10 cellular contexts compared by ENCODE assay signal in the genomic region with DNA sequence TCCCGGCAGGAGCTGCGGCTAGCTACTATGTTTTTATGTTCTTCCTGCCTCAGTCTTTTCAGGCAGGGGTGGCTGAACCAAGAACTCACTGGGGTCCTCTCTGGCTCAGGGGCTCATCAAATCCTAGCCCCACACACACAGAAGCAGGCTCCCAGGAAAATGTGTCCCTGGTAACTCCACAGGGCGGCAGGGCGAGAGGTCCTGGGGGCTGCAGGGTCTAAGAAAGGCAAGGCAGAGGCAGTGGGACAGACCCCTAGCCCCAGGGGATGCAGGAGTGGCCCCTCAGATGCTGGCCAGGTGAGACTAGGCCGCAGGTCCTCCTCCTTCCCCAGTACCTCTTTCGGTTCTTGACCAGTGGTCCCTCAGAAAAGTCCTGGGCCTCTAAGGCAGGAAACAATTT. TPM values are rescaled to one million over a fixed set of nuclear protein-coding genes. Genes with fewer than 3 reads are reported as not detected.
DNase-seq lines count a peak whose midpoint lies in the region; ATAC-seq, FAIRE-seq and TF ChIP-seq lines count a peak whose summit lies in the region.
"Had no signal": no experiment of that assay in that cellular context is flagged by ENCODE, and none has a peak within 500 bp of the region (broad histone marks: within the 10 kb centered on the region; RNA-seq: fewer than 3 reads in every experiment).

No MANE protein-coding gene starts in this region.

- H3K36me3 ChIP-seq in DOHH2 (ENCODE audit: control insufficient read depth, low read length) (peaks cover 85% of the 10 kb centered on the region), Loucy (ENCODE audit: insufficient read depth, low read length) (peaks cover 57% of the 10 kb centered on the region), endothelial cell of umbilical vein (ENCODE audit: control insufficient read depth in 2 of 2, extremely low read depth in 1 of 2, insufficient read depth in 2 of 2, low read length in 2 of 2) (peaks cover 4 to 31% of the 10 kb centered on the region in 2 experiments), sigmoid colon (peaks cover 9 to 41% (median 30%) of the 10 kb centered on the region in 4 donors)

- H3K27me3 ChIP-seq in DOHH2 (ENCODE audit: control insufficient read depth, low read length), result no peaks in the 10 kb centered on the region
- no peaks in the 10 kb centered on the region for H3K27me3 ChIP-seq in Loucy (ENCODE audit: insufficient read depth, low read length, poor library complexity, severe bottlenecking)
- no peaks in the 10 kb centered on the region for H3K27me3 ChIP-seq in endothelial cell of umbilical vein (ENCODE audit: control insufficient read depth in 2 of 2, insufficient read depth in 2 of 2, low read length in 2 of 2)
- H3K27me3 ChIP-seq in sigmoid colon, result no peaks in the 10 kb centered on the region

- 68 to 91% methylated on average over 6 of the region's 6 CpGs for WGBS in sigmoid colon, 2 donors

- H3K9me2 ChIP-seq in DOHH2 (replicated peaks; ENCODE audit: control insufficient read depth, low read length) (no peaks in the 10 kb centered on the region), Loucy (replicated peaks; ENCODE audit: low read depth, low read length) (no peaks in the 10 kb centered on the region)

- H3K9me3 ChIP-seq in DOHH2 (ENCODE audit: control insufficient read depth, insufficient read depth, low read length), result no peaks in the 10 kb centered on the region
- no peaks in the 10 kb centered on the region; the same call in 1 of the 2 replicates for H3K9me3 ChIP-seq in Loucy (ENCODE audit: insufficient read depth, low read depth, low read length)
- no peaks in the 10 kb centered on the region for H3K9me3 ChIP-seq in endothelial cell of umbilical vein (replicated peaks; ENCODE audit: control insufficient read depth, insufficient read depth, low read length)
- no peaks in the 10 kb centered on the region for H3K9me3 ChIP-seq in sigmoid colon

- no peak for DNase-seq in endothelial cell of umbilical vein (ENCODE audit: low read depth, low spot score)
- peak; percentile 44 for DNase-seq in sigmoid colon
- no peak for DNase-seq in SHP77 treated with DMSO at 0.1 percent for 48 hours (lab: John Stamatoyannopoulos, UW)
- no peak for DNase-seq in midbrain (lab: John Stamatoyannopoulos, UW)
- no peak for DNase-seq in omental fat pad (ENCODE audit: low spot score)
- DNase-seq: NCI-H1105 had no signal

- POLR2A ChIA-PET in endothelial cell of umbilical vein (lab: Charles Lee), result interaction anchor here (1.5 kb wide), 1 partner anchor 9 kb away, joined by 8 read pairs; no protein-coding TSS in a partner anchor

- CTCF ChIA-PET in endothelial cell of umbilical vein (lab: Charles Lee), result interaction anchor here (1.0 to 2.1 kb wide), 11 partner anchors 9 to 73 kb away, joined by 3 to 15 read pairs (median 4); a partner anchor contains a TSS

- intact Hi-C loops in endothelial cell of umbilical vein (cut with micrococcal nuclease), result loop anchor here (2.0 to 10.0 kb wide), 3 partner anchors 50 to 441 kb away; a partner anchor contains a TSS
- intact Hi-C loops in sigmoid colon (cut with DNase I), result no loop called here

- H3K4me2 ChIP-seq in DOHH2 (ENCODE audit: low read length) (peak overlapping the region; percentile 95), Loucy (ENCODE audit: low read depth, low read length, poor library complexity, severe bottlenecking) (peak overlapping the region; percentile 71), endothelial cell of umbilical vein (ENCODE audit: insufficient read depth, low read length) (no peak overlapping the region)

- TF ChIP-seq POLR2A in endothelial cell of umbilical vein (IDR thresholded peaks at IDR 0.05; ENCODE audit: low read depth, low read length), result no peak
- TF ChIP-seq POLR2A in sigmoid colon (IDR thresholded peaks at IDR 0.05), result no peak

- ATAC-seq in HG03457 (IDR thresholded peaks at IDR 0.05; ENCODE audit: unreplicated experiment), result no peak
- ATAC-seq in omental fat pad (ENCODE audit: low FRiP score), result no peak

- H3K4me3 ChIP-seq in DOHH2 (ENCODE audit: low read length) (peak overlapping the region; percentile 70), Loucy (ENCODE audit: low read length, poor library complexity, severe bottlenecking) (peak overlapping the region; percentile 59), endothelial cell of umbilical vein (replicated peaks in 1 of 3; ENCODE audit: insufficient read depth in 1 of 3, low read depth in 1 of 3, low read length in 3 of 3) (no peak overlapping the region), sigmoid colon (no peak overlapping the region)

- no peaks in the 10 kb centered on the region for H3K9me1 ChIP-seq in endothelial cell of umbilical vein (replicated peaks; ENCODE audit: control insufficient read depth, extremely low read depth, insufficient read depth, low read length)

- H3K9ac ChIP-seq in Loucy (ENCODE audit: low read depth, low read length, poor library complexity, severe bottlenecking) (peak overlapping the region; percentile 74), endothelial cell of umbilical vein (replicated peaks; ENCODE audit: extremely low read depth, insufficient read depth, low read length) (peak overlapping the region; percentile 17)

- TF ChIP-seq CTCF in DOHH2 (IDR thresholded peaks at IDR 0.05; ENCODE audit: low read depth, low read length, poor library complexity, severe bottlenecking), result no peak
- no peak for TF ChIP-seq CTCF in Loucy (conservative IDR thresholded peaks at IDR 0.05; ENCODE audit: low read length)
- TF ChIP-seq CTCF in endothelial cell of umbilical vein (IDR thresholded peaks at IDR 0.05; ENCODE audit: extremely low read depth in 1 of 2, insufficient read depth in 1 of 2, low read depth in 1 of 2, low read length in 2 of 2), result no peak
- TF ChIP-seq CTCF in sigmoid colon (IDR thresholded peaks at IDR 0.05), result no peak
- no peak for TF ChIP-seq CTCF in omental fat pad (IDR thresholded peaks at IDR 0.05)

- no peak for FAIRE-seq in endothelial cell of umbilical vein (lab: Jason Lieb, UNC)

- H2AFZ ChIP-seq in Loucy (ENCODE audit: low read length), result no peak overlapping the region
- no peak overlapping the region for H2AFZ ChIP-seq in endothelial cell of umbilical vein (ENCODE audit: low read depth, low read length)

- no peak for TF ChIP-seq EP300 in sigmoid colon (IDR thresholded peaks at IDR 0.05)

- peaks cover 74% of the 10 kb centered on the region for H3K4me1 ChIP-seq in DOHH2 (ENCODE audit: control insufficient read depth, low read length)
- peaks cover 70% of the 10 kb centered on the region for H3K4me1 ChIP-seq in Loucy (ENCODE audit: insufficient read depth, low read length, poor library complexity, severe bottlenecking)
- peaks cover 41% of the 10 kb centered on the region for H3K4me1 ChIP-seq in endothelial cell of umbilical vein (ENCODE audit: control insufficient read depth, extremely low read depth, insufficient read depth, low read length)
- H3K4me1 ChIP-seq in sigmoid colon, result peaks cover 0 to 80% (median 67%) of the 10 kb centered on the region in 4 donors

- dilution Hi-C loops in endothelial cell of umbilical vein (cut with MboI; ENCODE audit: extremely low pct_ligation_motif_present, low sequenced_read_pairs), result no loop called here

- H4K20me1 ChIP-seq in DOHH2 (ENCODE audit: control insufficient read depth, insufficient read depth, low read depth, low read length) (peaks cover 4% of the 10 kb centered on the region; the same call in 1 of the 2 replicates), Loucy (ENCODE audit: insufficient read depth, low read length, poor library complexity, severe bottlenecking) (peaks cover 5% of the 10 kb centered on the region), endothelial cell of umbilical vein (replicated peaks; ENCODE audit: control insufficient read depth, extremely low read depth, insufficient read depth, low read length) (no peaks in the 10 kb centered on the region)

- BruUV-seq in endothelial cell of umbilical vein (replicated peaks; lab: Mats Ljungman, UMichigan), result TSS peak; percentile 15

- H3K27ac ChIP-seq in DOHH2 (ENCODE audit: low read depth, low read length) (peak overlapping the region; percentile 99), endothelial cell of umbilical vein (ENCODE audit: insufficient read depth, low read depth, low read length) (peak overlapping the region; percentile 66), sigmoid colon (peak overlapping the region in 3 of 4 donors; percentile 8 to 43 (median 22))

- H3K79me2 ChIP-seq in DOHH2 (ENCODE audit: control insufficient read depth, low read length) (peaks cover 62% of the 10 kb centered on the region), Loucy (ENCODE audit: insufficient read depth, low read length) (peaks cover 63% of the 10 kb centered on the region), endothelial cell of umbilical vein (ENCODE audit: control insufficient read depth, insufficient read depth, low read length) (peaks cover 45% of the 10 kb centered on the region)

- peaks cover 50% of the 10 kb centered on the region for H3F3A ChIP-seq in DOHH2 (ENCODE audit: control insufficient read depth, insufficient read depth)
- H3F3A ChIP-seq in Loucy (ENCODE audit: low read depth), result peaks cover 22% of the 10 kb centered on the region

RNA-seq across cellular contexts. Expression of a gene that starts 48.9 kb away (rescaled TPM):
- 0.46 and 0.65 TPM in 2 replicates for total RNA-seq in endothelial cell of umbilical vein
- 0.08 TPM in 1 of 2 replicates, not detected in the other for polyA plus RNA-seq in endothelial cell of umbilical vein
- polyA plus RNA-seq in endothelial cell of umbilical vein (2011; cell fraction: cytosol; rRNA removed), result 0.14 and 0.25 TPM in 2 replicates
- 0.15 and 0.30 TPM in 2 replicates for polyA plus RNA-seq in endothelial cell of umbilical vein (2011; cell fraction: nucleus; rRNA removed)
- 0.17 TPM in 1 of 2 replicates, not detected in the other for polyA plus RNA-seq in endothelial cell of umbilical vein (2012)
- polyA minus RNA-seq in endothelial cell of umbilical vein, result not detected in 2 replicates
- not detected for polyA minus RNA-seq in endothelial cell of umbilical vein (2011; cell fraction: cytosol; rRNA and poly(A)+ RNA removed)
- polyA minus RNA-seq in endothelial cell of umbilical vein (2011; cell fraction: nucleus; rRNA and poly(A)+ RNA removed), result not detected in 2 replicates
- 1 to 10 TPM; 3.6 to 9.0 (median 6.0) TPM for total RNA-seq in sigmoid colon
- polyA plus RNA-seq in sigmoid colon, result 1 to 10 TPM; 1.2 to 5.2 (median 3.6) TPM
- total RNA-seq in omental fat pad, result 10 to 100 TPM; 16.1 to 32.3 (median 17.9) TPM
- total RNA-seq: SK-MEL-5 had no signal

RNA-seq across cellular contexts. Expression of a gene that starts 50.1 kb away (rescaled TPM):
- total RNA-seq in endothelial cell of umbilical vein (45.0 and 50.5 TPM in 2 replicates), sigmoid colon (10 to 100 TPM; 33.1 to 41.0 (median 36.6) TPM), omental fat pad (10 to 100 TPM; 30.8 to 61.5 (median 45.4) TPM)
- polyA plus RNA-seq in endothelial cell of umbilical vein (31.2 and 35.1 TPM in 2 replicates), sigmoid colon (10 to 100 TPM; 58.9 to 80.9 (median 77.5) TPM)
- 48.1 and 49.0 TPM in 2 replicates for polyA plus RNA-seq in endothelial cell of umbilical vein (2011; cell fraction: cytosol; rRNA removed)
- 58.5 and 62.2 TPM in 2 replicates for polyA plus RNA-seq in endothelial cell of umbilical vein (2011; cell fraction: nucleus; rRNA removed)
- polyA plus RNA-seq in endothelial cell of umbilical vein (2012), result 24.0 and 28.2 TPM in 2 replicates
- polyA minus RNA-seq in endothelial cell of umbilical vein, result 64.5 and 73.4 TPM in 2 replicates
- 13.3 TPM for polyA minus RNA-seq in endothelial cell of umbilical vein (2011; cell fraction: cytosol; rRNA and poly(A)+ RNA removed)
- polyA minus RNA-seq in endothelial cell of umbilical vein (2011; cell fraction: nucleus; rRNA and poly(A)+ RNA removed), result 64.2 and 70.6 TPM in 2 replicates

RNA-seq across cellular contexts. Expression of a gene that starts 53.0 kb away (rescaled TPM):
- total RNA-seq in endothelial cell of umbilical vein, result 84.7 and 90.1 TPM in 2 replicates
- 48.0 and 51.9 TPM in 2 replicates for polyA plus RNA-seq in endothelial cell of umbilical vein
- polyA plus RNA-seq in endothelial cell of umbilical vein (2011; cell fraction: cytosol; rRNA removed), result 18.2 and 22.1 TPM in 2 replicates
- 329 and 436 TPM in 2 replicates for polyA plus RNA-seq in endothelial cell of umbilical vein (2011; cell fraction: nucleus; rRNA removed)
- polyA plus RNA-seq in endothelial cell of umbilical vein (2012), result 38.7 and 46.6 TPM in 2 replicates
- polyA minus RNA-seq in endothelial cell of umbilical vein, result 38.0 and 60.8 TPM in 2 replicates
- 8.8 TPM for polyA minus RNA-seq in endothelial cell of umbilical vein (2011; cell fraction: cytosol; rRNA and poly(A)+ RNA removed)
- polyA minus RNA-seq in endothelial cell of umbilical vein (2011; cell fraction: nucleus; rRNA and poly(A)+ RNA removed), result 67.7 and 92.5 TPM in 2 replicates
- 10 to 100 TPM in 3 of 4 donors, 1 to 10 TPM in 1; 9.6 to 36.0 (median 13.5) TPM for total RNA-seq in sigmoid colon
- 10 to 100 TPM in 2 of 3 donors, 1 to 10 TPM in 1; 7.8 to 88.0 (median 11.3) TPM for polyA plus RNA-seq in sigmoid colon
- total RNA-seq in omental fat pad, result 100 to 1,000 TPM in 1 of 4 donors, 10 to 100 TPM in 3; 17.4 to 113 (median 33.6) TPM

Comparison
In these comparisons a context has a peak if more than half of its experiments do, and no peak if none do; other contexts are left out.
1. H3K27ac ChIP-seq: peak in every context shown above with its lines; median percentile 99 in DOHH2; 66 in endothelial cell of umbilical vein; 22 in sigmoid colon.
2. H3K4me3 ChIP-seq: peak in DOHH2 (single experiment) and Loucy (single experiment); none in endothelial cell of umbilical vein (0 of 3) and sigmoid colon (0 of 4).